In genomic region chr11:18768472-18768901, GRCh38 we compare ENCODE assay signal across 10 cellular contexts. TPM values are rescaled to one million over a fixed set of nuclear protein-coding genes. Genes with fewer than 3 reads are reported as not detected.
DNase-seq lines count a peak whose midpoint lies in the region; ATAC-seq, FAIRE-seq and TF ChIP-seq lines count a peak whose summit lies in the region.
"Had no signal": no experiment of that assay in that cellular context is flagged by ENCODE, and none has a peak within 500 bp of the region (broad histone marks: within the 10 kb centered on the region; RNA-seq: fewer than 3 reads in every experiment).

No MANE protein-coding gene starts in this region.

- H3K36me3 Mint-ChIP-seq in activated CD8-positive, alpha-beta T cell treated with anti-CD3 and anti-CD28 coated beads, Interleukin-2, amount 10 ng/mL, durations not matched to agents 7 days and 5 days (ENCODE audit: low read depth) = no peaks in the 10 kb centered on the region

- H3K4me1 Mint-ChIP-seq in activated CD8-positive, alpha-beta T cell treated with anti-CD3 and anti-CD28 coated beads, Interleukin-2, amount 10 ng/mL, durations not matched to agents 7 days and 5 days (ENCODE audit: low read depth) = peaks cover 29% of the 10 kb centered on the region

- H3K27ac Mint-ChIP-seq in activated CD8-positive, alpha-beta T cell treated with anti-CD3 and anti-CD28 coated beads, Interleukin-2, amount 10 ng/mL, durations not matched to agents 7 days and 5 days = no peak overlapping the region

- 63 to 83% (median 71%) methylated on average over 4 of the region's 4 CpGs for WGBS in small intestine, 3 donors

- TF ChIP-seq CTCF in D721Med (IDR thresholded peaks at IDR 0.05; ENCODE audit: insufficient read depth, missing control alignments) = no peak
- no peak for TF ChIP-seq CTCF in foreskin keratinocyte (conservative IDR thresholded peaks at IDR 0.05)

- no peak for TF ChIP-seq POLR2A in GM12892 (IDR thresholded peaks at IDR 0.05; ENCODE audit: low read depth, low read length)

- no peaks in the 10 kb centered on the region for H3K9me3 ChIP-seq in small intestine (ENCODE audit: control insufficient read depth, low read depth)

- no peaks in the 10 kb centered on the region for H3K4me1 ChIP-seq in small intestine (ENCODE audit: control insufficient read depth in 2 of 2, insufficient read depth in 1 of 2, low read depth in 1 of 2, low read length in 1 of 2)
- peaks cover 8% of the 10 kb centered on the region for H3K4me1 ChIP-seq in foreskin keratinocyte

- FAIRE-seq in GM12892 (lab: Jason Lieb, UNC) = peak; percentile 99
- no peak for FAIRE-seq in small intestine (lab: Jason Lieb, UNC)
- no peak for FAIRE-seq in frontal cortex (lab: Jason Lieb, UNC)
- no peak for FAIRE-seq in D721Med (lab: Jason Lieb, UNC)

- H3K4me3 ChIP-seq in small intestine (ENCODE audit: low read depth in 1 of 2, low read length in 2 of 2) = no peak overlapping the region

- no peaks in the 10 kb centered on the region for H3K27me3 ChIP-seq in small intestine (ENCODE audit: control insufficient read depth in 2 of 2, insufficient read depth in 2 of 2, low read length in 2 of 2)
- H3K27me3 ChIP-seq in foreskin keratinocyte = no peaks in the 10 kb centered on the region

- POLR2A ChIA-PET in activated CD8-positive, alpha-beta T cell treated with anti-CD3 and anti-CD28 coated beads, Interleukin-2, amount 10 ng/mL, durations not matched to agents 7 days and 5 days (lab: Charles Lee) = no interaction called here

- no peak overlapping the region for H3K4me3 Mint-ChIP-seq in activated CD8-positive, alpha-beta T cell treated with anti-CD3 and anti-CD28 coated beads, Interleukin-2, amount 10 ng/mL, durations not matched to agents 7 days and 5 days

- ATAC-seq in GM19395 (IDR thresholded peaks at IDR 0.05; ENCODE audit: unreplicated experiment) (peak; percentile 85), HG03097 (IDR thresholded peaks at IDR 0.05; ENCODE audit: low FRiP score, unreplicated experiment) (peak; percentile 70), foreskin keratinocyte (no peak)
- ATAC-seq in activated CD8-positive, alpha-beta T cell treated with anti-CD3 and anti-CD28 coated beads, Interleukin-2, amount 10 ng/mL, durations not matched to agents 7 days and 5 days = peak; percentile 32

- H3K36me3 ChIP-seq in small intestine (ENCODE audit: control insufficient read depth in 2 of 2, insufficient read depth in 2 of 2, low read length in 2 of 2) = no peaks in the 10 kb centered on the region

- DNase-seq in GM12892 (ENCODE audit: insufficient read length) (peak; percentile 37), small intestine (no peak), frontal cortex (ENCODE audit: low spot score in 2 of 2) (no peak), D721Med (ENCODE audit: insufficient read length, low spot score) (no peak), foreskin keratinocyte (no peak)
- DNase-seq in activated CD8-positive, alpha-beta T cell treated with anti-CD3 and anti-CD28 coated beads, Interleukin-2, amount 10 ng/mL, durations not matched to agents 7 days and 5 days = no peak

- no peaks in the 10 kb centered on the region for H3K9me3 Mint-ChIP-seq in activated CD8-positive, alpha-beta T cell treated with anti-CD3 and anti-CD28 coated beads, Interleukin-2, amount 10 ng/mL, durations not matched to agents 7 days and 5 days (ENCODE audit: insufficient read depth)

- peaks cover 18% of the 10 kb centered on the region for H3K27me3 Mint-ChIP-seq in activated CD8-positive, alpha-beta T cell treated with anti-CD3 and anti-CD28 coated beads, Interleukin-2, amount 10 ng/mL, durations not matched to agents 7 days and 5 days (ENCODE audit: low read depth)

- no peak overlapping the region for H3K27ac ChIP-seq in small intestine (ENCODE audit: low read depth in 1 of 2, low read length in 1 of 2)
- H3K27ac ChIP-seq in foreskin keratinocyte = no peak overlapping the region

- CTCF ChIA-PET in activated CD8-positive, alpha-beta T cell treated with anti-CD3 and anti-CD28 coated beads, Interleukin-2, amount 10 ng/mL, durations not matched to agents 7 days and 5 days (lab: Charles Lee) = interaction anchor here (0.7 to 1.8 kb wide), 6 partner anchors 9 to 653 kb away, joined by 3 to 8 read pairs (median 4); no protein-coding TSS in a partner anchor

RNA-seq across cellular contexts. Expression of gene PTPN5, which starts 23.1 kb away (rescaled TPM):
- not detected for polyA plus RNA-seq in GM12892 (2012; ENCODE audit: missing spikeins)
- not detected for total RNA-seq in activated CD8-positive, alpha-beta T cell treated with anti-CD3 and anti-CD28 coated beads, Interleukin-2, amount 10 ng/mL, durations not matched to agents 7 days and 5 days
- 1 to 10 TPM in 1 of 3 donors, not detected in 2; 1.6 TPM for polyA plus RNA-seq in small intestine
- 36.7 TPM for total RNA-seq in frontal cortex
- total RNA-seq in foreskin keratinocyte = not detected in 2 replicates
- polyA plus RNA-seq in foreskin keratinocyte = not detected in 2 replicates

RNA-seq across cellular contexts. Expression of gene IGSF22, which starts 42.5 kb away (rescaled TPM):
- polyA plus RNA-seq in GM12892 (2012; ENCODE audit: missing spikeins) = not detected
- total RNA-seq in activated CD8-positive, alpha-beta T cell treated with anti-CD3 and anti-CD28 coated beads, Interleukin-2, amount 10 ng/mL, durations not matched to agents 7 days and 5 days = not detected
- under 1 TPM; 0.27 to 0.89 (median 0.49) TPM for polyA plus RNA-seq in small intestine
- not detected for total RNA-seq in frontal cortex
- total RNA-seq in foreskin keratinocyte = 0.27 and 0.46 TPM in 2 replicates
- 0.42 and 0.47 TPM in 2 replicates for polyA plus RNA-seq in foreskin keratinocyte
- total RNA-seq: Daoy, subcutaneous adipose tissue had no signal

Comparison
In these comparisons a context has a peak if more than half of its experiments do, and no peak if none do; other contexts are left out.
1. RNA of gene PTPN5, which starts 23.1 kb away (total RNA-seq): 36.7 TPM in frontal cortex (single experiment); not detected in activated CD8-positive, alpha-beta T cell treated with anti-CD3 and anti-CD28 coated beads, Interleukin-2, amount 10 ng/mL, durations not matched to agents 7 days and 5 days and not detected in foreskin keratinocyte; every median in the first group is over 10 times any median in the second.